Comparison of ENCODE assay signal across 8 cellular contexts in the genomic region with DNA sequence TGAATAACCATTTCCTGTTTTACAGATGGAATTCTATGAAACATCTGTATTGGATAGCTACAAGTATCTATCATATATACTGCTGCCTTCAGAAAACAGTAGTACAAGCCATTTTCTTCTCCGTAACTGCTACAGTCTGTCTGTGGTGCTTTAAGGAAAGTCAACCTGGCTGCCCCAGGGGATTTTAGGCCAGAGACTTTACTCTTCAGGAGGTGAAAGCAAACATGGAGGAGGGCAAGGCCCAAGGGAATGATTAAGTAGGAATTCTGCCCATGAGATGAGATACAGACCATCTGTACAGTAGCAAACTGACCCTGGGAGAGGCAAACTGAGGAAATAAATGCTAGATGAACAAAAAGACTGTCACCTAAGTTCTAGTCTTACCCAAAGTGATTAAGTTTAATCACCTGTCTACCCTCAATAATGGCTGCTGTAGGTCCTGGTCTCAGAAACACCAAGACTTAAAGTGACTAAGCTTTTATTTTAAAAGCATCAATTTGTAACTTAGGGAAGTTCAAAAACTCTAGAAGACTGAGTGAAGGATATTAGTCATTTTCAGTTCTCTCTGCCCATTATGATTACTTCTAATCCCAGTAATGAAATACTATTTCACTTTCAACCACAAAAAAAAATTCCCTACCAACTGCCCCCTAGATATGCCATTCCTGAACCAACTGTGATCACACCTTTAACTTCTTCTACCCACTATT. TPM values are rescaled to one million over a fixed set of nuclear protein-coding genes. Genes with fewer than 3 reads are reported as not detected.
A peak's percentile ranks its signal among the peaks of the same experiment; 100 is the strongest.
DNase-seq lines count a peak whose midpoint lies in the region; ATAC-seq and TF ChIP-seq lines count a peak whose summit lies in the region.

No MANE protein-coding gene starts in this region.

- ATAC-seq in GM18909 (IDR thresholded peaks at IDR 0.05; ENCODE audit: poor library complexity, unreplicated experiment) (peak; percentile 87), HG03066 (IDR thresholded peaks at IDR 0.05; ENCODE audit: low read depth, unreplicated experiment) (peak; percentile 84), left colon (no peak)
- ATAC-seq in activated naive CD8-positive, alpha-beta T cell treated with anti-CD3 and anti-CD28 coated beads, Interleukin-2, amount 50 U/mL, for 24 hours = peak; percentile 83

- H3K36me3 Mint-ChIP-seq in CD14-positive monocyte = peaks cover 13 to 15% of the 10 kb centered on the region in 2 donors
- peaks cover 3% of the 10 kb centered on the region for H3K36me3 Mint-ChIP-seq in activated naive CD8-positive, alpha-beta T cell treated with anti-CD3 and anti-CD28 coated beads, Interleukin-2, amount 50 U/mL, for 24 hours (ENCODE audit: low read depth)
- H3K36me3 Mint-ChIP-seq in endothelial cell (ENCODE audit: low read depth, unreplicated experiment) = peaks cover under 1% of the 10 kb centered on the region

- peaks cover 46% of the 10 kb centered on the region for H3K4me1 Mint-ChIP-seq in CD14-positive monocyte
- H3K4me1 Mint-ChIP-seq in activated naive CD8-positive, alpha-beta T cell treated with anti-CD3 and anti-CD28 coated beads, Interleukin-2, amount 50 U/mL, for 24 hours = peaks cover 63% of the 10 kb centered on the region
- peaks cover 10% of the 10 kb centered on the region for H3K4me1 Mint-ChIP-seq in endothelial cell (ENCODE audit: unreplicated experiment)

- H3K27me3 Mint-ChIP-seq in CD14-positive monocyte (ENCODE audit: low read depth in 3 of 3) = no peaks in the 10 kb centered on the region
- H3K27me3 Mint-ChIP-seq in activated naive CD8-positive, alpha-beta T cell treated with anti-CD3 and anti-CD28 coated beads, Interleukin-2, amount 50 U/mL, for 24 hours = no peaks in the 10 kb centered on the region
- peaks cover 1% of the 10 kb centered on the region for H3K27me3 Mint-ChIP-seq in endothelial cell (ENCODE audit: unreplicated experiment)

- TF ChIP-seq CTCF in CD14-positive monocyte (IDR thresholded peaks at IDR 0.05) (no peak), endothelial cell (IDR thresholded peaks at IDR 0.05; ENCODE audit: unreplicated experiment) (no peak)

- H3K9me3 Mint-ChIP-seq in CD14-positive monocyte (no peaks in the 10 kb centered on the region), endothelial cell (ENCODE audit: unreplicated experiment) (no peaks in the 10 kb centered on the region)
- H3K9me3 Mint-ChIP-seq in activated naive CD8-positive, alpha-beta T cell treated with anti-CD3 and anti-CD28 coated beads, Interleukin-2, amount 50 U/mL, for 24 hours = no peaks in the 10 kb centered on the region

- DNase-seq in CD14-positive monocyte (ENCODE audit: low spot score) (no peak), endothelial cell (ENCODE audit: low spot score) (no peak), left colon (no peak), midbrain (lab: John Stamatoyannopoulos, UW) (no peak), NCI-H187 treated with DMSO at 0.1 percent for 48 hours (lab: John Stamatoyannopoulos, UW) (no peak)
- DNase-seq in activated naive CD8-positive, alpha-beta T cell treated with anti-CD3 and anti-CD28 coated beads, Interleukin-2, amount 50 U/mL, for 24 hours = no peak

- intact Hi-C loops in CD14-positive monocyte (cut with micrococcal nuclease) = no loop called here
- intact Hi-C loops in left colon (cut with DNase I, micrococcal nuclease) = no loop called here

- H3K27ac Mint-ChIP-seq in CD14-positive monocyte = peak overlapping the region; percentile 61 to 93 (median 83)
- H3K27ac Mint-ChIP-seq in activated naive CD8-positive, alpha-beta T cell treated with anti-CD3 and anti-CD28 coated beads, Interleukin-2, amount 50 U/mL, for 24 hours = peak overlapping the region; percentile 73
- H3K27ac Mint-ChIP-seq in endothelial cell (ENCODE audit: unreplicated experiment) = no peak overlapping the region

- H3K4me3 Mint-ChIP-seq in CD14-positive monocyte (peak overlapping the region in 1 of 2 donors; percentile 9), endothelial cell (ENCODE audit: unreplicated experiment) (no peak overlapping the region)
- peak overlapping the region; percentile 42 for H3K4me3 Mint-ChIP-seq in activated naive CD8-positive, alpha-beta T cell treated with anti-CD3 and anti-CD28 coated beads, Interleukin-2, amount 50 U/mL, for 24 hours

RNA-seq across cellular contexts. Expression of a gene that starts 14.8 kb away (rescaled TPM):
- 10 to 100 TPM; 11.6 to 25.2 TPM for polyA plus RNA-seq in CD14-positive monocyte
- total RNA-seq in endothelial cell (ENCODE audit: unreplicated experiment) (27.7 TPM), left colon (100 to 1,000 TPM; 109 to 115 TPM)

RNA-seq across cellular contexts. Expression of a gene that starts 59.7 kb away (rescaled TPM):
- polyA plus RNA-seq in CD14-positive monocyte = 1 to 10 TPM; 4.9 to 6.5 TPM
- total RNA-seq in endothelial cell (ENCODE audit: unreplicated experiment) (29.0 TPM), left colon (10 to 100 TPM; 10.7 to 15.6 TPM)
